In the genomic region with DNA sequence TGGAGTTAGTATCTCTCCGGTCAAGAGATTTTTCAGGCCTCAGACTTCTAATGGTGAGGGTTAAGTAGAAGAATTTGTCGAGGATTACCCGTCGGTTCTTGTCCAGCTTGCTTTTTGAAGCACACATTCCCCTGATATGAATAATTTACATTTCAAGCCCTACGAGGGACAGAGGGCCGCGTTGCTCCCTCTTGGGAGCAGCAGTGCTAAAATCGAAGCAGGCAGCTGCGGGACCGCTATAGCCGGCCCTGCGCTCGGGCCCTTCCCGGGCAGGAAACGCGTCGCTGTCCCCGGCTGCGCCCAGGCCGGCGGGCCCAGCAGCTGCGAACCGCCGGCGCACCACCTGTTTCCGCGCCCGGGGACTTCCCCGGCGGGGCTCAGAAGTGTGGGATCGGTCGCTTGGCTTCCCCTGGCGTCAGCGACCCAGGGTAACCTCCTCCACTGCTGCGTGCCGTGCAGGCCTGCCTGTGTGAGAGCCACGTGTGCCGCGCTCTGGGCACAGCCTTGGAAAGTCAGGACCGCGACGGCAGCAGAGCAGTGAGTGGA, we compare ENCODE assay signal across 7 cellular contexts. TPM values are rescaled to one million over a fixed set of nuclear protein-coding genes. Genes with fewer than 3 reads are reported as not detected.
DNase-seq lines count a peak whose midpoint lies in the region; ATAC-seq and TF ChIP-seq lines count a peak whose summit lies in the region.
"Not testable (repeated sequence)": the region's sequence is repeated elsewhere in the genome, so short reads cannot be mapped to it uniquely, and the experiment has no call there.

No MANE protein-coding gene starts in this region.

- H3K9ac ChIP-seq in iPS-18a (ENCODE audit: low read length), result peak overlapping the region; percentile 6
- H3K9ac ChIP-seq in smooth muscle cell (ENCODE audit: low read depth), result not testable (repeated sequence)

- peak; percentile 59 for DNase-seq in MG63
- peak; percentile 48 for DNase-seq in activated CD4-positive, CD25-positive, alpha-beta regulatory T cell treated with anti-CD3 and anti-CD28 coated beads, Interleukin-2, amount 50 U/mL, for 16 hours (ENCODE audit: low read depth, low spot score)
- DNase-seq in astrocyte of the hippocampus (ENCODE audit: low read depth, low spot score), result peak; percentile 28
- DNase-seq in smooth muscle cell (lab: John Stamatoyannopoulos, UW; ENCODE audit: unreplicated experiment), result not testable (repeated sequence)

- not testable (repeated sequence) for H3K27me3 ChIP-seq in MG63; iPS-18a (ENCODE audit: control insufficient read depth, insufficient read depth, low read length); smooth muscle cell (ENCODE audit: low read depth)

- TF ChIP-seq CTCF in smooth muscle cell (IDR thresholded peaks at IDR 0.05; ENCODE audit: borderline replicate concordance, insufficient read depth, poor library complexity, severe bottlenecking), result not testable (repeated sequence)

- H4K20me1 ChIP-seq in smooth muscle cell (ENCODE audit: low read depth), result not testable (repeated sequence)

- H3K27ac ChIP-seq in iPS-18a (ENCODE audit: low read length), result not testable (repeated sequence)
- peak overlapping the region; percentile 0 for H3K27ac ChIP-seq in smooth muscle cell (ENCODE audit: low read depth)

- 5% methylated on average over 36 of the region's 42 CpGs for WGBS in smooth muscle cell (ENCODE audit: low lambda C conversion rate)

- not testable (repeated sequence) for H3K79me2 ChIP-seq in smooth muscle cell (ENCODE audit: low read depth)

- peak overlapping the region; percentile 26 for H3K4me3 ChIP-seq in MG63
- peak overlapping the region; percentile 51 for H3K4me3 ChIP-seq in iPS-18a (ENCODE audit: low read length)
- peak overlapping the region; percentile 11 for H3K4me3 ChIP-seq in smooth muscle cell

- H3K9me3 ChIP-seq in MG63; iPS-18a (ENCODE audit: control insufficient read depth, low read depth, low read length); smooth muscle cell (replicated peaks; ENCODE audit: low read depth): not testable (repeated sequence)

- not testable (repeated sequence) for H2AFZ ChIP-seq in smooth muscle cell (ENCODE audit: low read depth)

- peak overlapping the region; percentile 76 for H3K4me2 ChIP-seq in smooth muscle cell

- peaks cover 22% of the 10 kb centered on the region for H3K36me3 ChIP-seq in MG63
- peaks cover 18% of the 10 kb centered on the region for H3K36me3 ChIP-seq in iPS-18a (ENCODE audit: control insufficient read depth, low read depth, low read length)
- not testable (repeated sequence) for H3K36me3 ChIP-seq in smooth muscle cell (ENCODE audit: low read depth)

- ATAC-seq in GM18519 (IDR thresholded peaks at IDR 0.05; ENCODE audit: low FRiP score, unreplicated experiment) (peak; percentile 65), HG02678 (IDR thresholded peaks at IDR 0.05; ENCODE audit: unreplicated experiment) (peak; percentile 90)

- H3F3A ChIP-seq in smooth muscle cell (ENCODE audit: low read depth), result not testable (repeated sequence)

- H3K4me1 ChIP-seq in iPS-18a (ENCODE audit: control insufficient read depth, low read depth, low read length); smooth muscle cell (ENCODE audit: low read depth): not testable (repeated sequence)

RNA-seq across cellular contexts. Expression of gene AMZ2, which starts 11.1 kb away (rescaled TPM):
- 174 and 187 TPM in 2 replicates for total RNA-seq in MG63 (2014; rRNA removed; shearing (Covaris generic); ENCODE audit: low replicate concordance)
- 66.3 and 89.7 TPM in 2 replicates for total RNA-seq in smooth muscle cell
- 74.8 and 75.5 TPM in 2 replicates for polyA plus RNA-seq in smooth muscle cell

RNA-seq across cellular contexts. Expression of gene SLC16A6, which starts 32.0 kb away (rescaled TPM):
- 0.79 and 1.9 TPM in 2 replicates for total RNA-seq in MG63 (2014; rRNA removed; shearing (Covaris generic); ENCODE audit: low replicate concordance)
- total RNA-seq in smooth muscle cell, result 0.04 TPM in 2 replicates
- polyA plus RNA-seq in smooth muscle cell, result not detected in 2 replicates

RNA-seq across cellular contexts. Expression of gene ARSG, which starts 32.3 kb away (rescaled TPM):
- total RNA-seq in MG63 (2014; rRNA removed; shearing (Covaris generic); ENCODE audit: low replicate concordance), result 2.3 and 3.0 TPM in 2 replicates
- total RNA-seq in smooth muscle cell, result 1.0 and 2.3 TPM in 2 replicates
- polyA plus RNA-seq in smooth muscle cell, result 2.4 and 2.7 TPM in 2 replicates
